ENCODE assay signal across 16 cellular contexts in genomic region chr6:21451546-21452013, GRCh38.
"Had no signal": no experiment of that assay in that cellular context is flagged by ENCODE, and none has a peak within 500 bp of the region (broad histone marks: within the 10 kb centered on the region; RNA-seq: fewer than 3 reads in every experiment).

No MANE protein-coding gene starts in this region.

- DNase-seq: activated CD4-positive, alpha-beta T cell treated with anti-CD3 and anti-CD28 coated beads, Interleukin-2, amount 10 ng/mL, durations not matched to agents 24 days and 14 days; activated CD4-positive, CD25-positive, alpha-beta regulatory T cell; activated naive CD8-positive, alpha-beta T cell treated with anti-CD3 and anti-CD28 coated beads, Interleukin-2, amount 50 U/mL, for 24 hours; aorta; cortex of kidney; effector CD4-positive, alpha-beta T cell; hippocampal formation; kidney glomerular epithelial cell; mesendoderm; nucleus accumbens; stimulated activated CD4-positive, alpha-beta T cell treated with anti-CD3 and anti-CD28 coated beads, Interleukin-15, amount 100 ng/mL, for 24 hours; stimulated activated CD4-positive, alpha-beta T cell treated with anti-CD3 and anti-CD28 coated beads, Interleukin-4, amount 100 ng/mL, for 1 hour; stimulated activated naive B cell treated with anti-CD40 and anti-IgM and Interleukin-4, amounts not matched to agents 10 μg/mL and 1 μg/mL and 100 μg/mL, for 72 hours; tibial artery had no signal

- H3K4me3 Mint-ChIP-seq: activated CD4-positive, alpha-beta T cell treated with anti-CD3 and anti-CD28 coated beads, Interleukin-2, amount 10 ng/mL, durations not matched to agents 24 days and 14 days; activated naive CD8-positive, alpha-beta T cell treated with anti-CD3 and anti-CD28 coated beads, Interleukin-2, amount 50 U/mL, for 24 hours; activated T-helper 1 cell treated with anti-CD3 and anti-CD28 coated beads, Interleukin-12 subunit alpha, Interleukin-12 subunit beta, Interleukin-2, Interleukin-4 antibody, amounts not matched to agents 30 ng/mL and 10 ng/mL and 1 ng/mL, durations not matched to agents 14 hours and 24 hours and 36 hours; natural killer cell treated with Interleukin-12 subunit alpha and Interleukin-12 subunit beta and Interleukin-15 and Interleukin-18, amount 100 ng/mL, for 72 hours; stimulated activated naive B cell treated with anti-CD40 and anti-IgM and Interleukin-4, amounts not matched to agents 10 μg/mL and 1 μg/mL and 100 μg/mL, for 72 hours had no signal

- H3K4me1 Mint-ChIP-seq: activated CD4-positive, alpha-beta T cell treated with anti-CD3 and anti-CD28 coated beads, Interleukin-2, amount 10 ng/mL, durations not matched to agents 24 days and 14 days; activated naive CD8-positive, alpha-beta T cell treated with anti-CD3 and anti-CD28 coated beads, Interleukin-2, amount 50 U/mL, for 24 hours; stimulated activated naive B cell treated with anti-CD40 and anti-IgM and Interleukin-4, amounts not matched to agents 10 μg/mL and 1 μg/mL and 100 μg/mL, for 72 hours had no signal

- H3K27ac Mint-ChIP-seq: activated CD4-positive, alpha-beta T cell treated with anti-CD3 and anti-CD28 coated beads, Interleukin-2, amount 10 ng/mL, durations not matched to agents 24 days and 14 days; activated naive CD8-positive, alpha-beta T cell treated with anti-CD3 and anti-CD28 coated beads, Interleukin-2, amount 50 U/mL, for 24 hours; activated T-helper 1 cell treated with anti-CD3 and anti-CD28 coated beads, Interleukin-12 subunit alpha, Interleukin-12 subunit beta, Interleukin-2, Interleukin-4 antibody, amounts not matched to agents 30 ng/mL and 10 ng/mL and 1 ng/mL, durations not matched to agents 14 hours and 24 hours and 36 hours; natural killer cell treated with Interleukin-12 subunit alpha and Interleukin-12 subunit beta and Interleukin-15 and Interleukin-18, amount 100 ng/mL, for 72 hours; stimulated activated naive B cell treated with anti-CD40 and anti-IgM and Interleukin-4, amounts not matched to agents 10 μg/mL and 1 μg/mL and 100 μg/mL, for 72 hours had no signal

- ATAC-seq: activated naive CD8-positive, alpha-beta T cell treated with anti-CD3 and anti-CD28 coated beads, Interleukin-2, amount 50 U/mL, for 24 hours; natural killer cell treated with Interleukin-12 subunit alpha and Interleukin-12 subunit beta and Interleukin-15 and Interleukin-18, amount 100 ng/mL, for 72 hours; stimulated activated naive B cell treated with anti-CD40 and anti-IgM and Interleukin-4, amounts not matched to agents 10 μg/mL and 1 μg/mL and 100 μg/mL, for 72 hours had no signal

- H3K9me3 Mint-ChIP-seq: activated CD4-positive, alpha-beta T cell treated with anti-CD3 and anti-CD28 coated beads, Interleukin-2, amount 10 ng/mL, durations not matched to agents 24 days and 14 days; activated naive CD8-positive, alpha-beta T cell treated with anti-CD3 and anti-CD28 coated beads, Interleukin-2, amount 50 U/mL, for 24 hours; activated T-helper 1 cell treated with anti-CD3 and anti-CD28 coated beads, Interleukin-12 subunit alpha, Interleukin-12 subunit beta, Interleukin-2, Interleukin-4 antibody, amounts not matched to agents 30 ng/mL and 10 ng/mL and 1 ng/mL, durations not matched to agents 14 hours and 24 hours and 36 hours; natural killer cell treated with Interleukin-12 subunit alpha and Interleukin-12 subunit beta and Interleukin-15 and Interleukin-18, amount 100 ng/mL, for 72 hours had no signal

- H3K36me3 Mint-ChIP-seq: natural killer cell treated with Interleukin-12 subunit alpha and Interleukin-12 subunit beta and Interleukin-15 and Interleukin-18, amount 100 ng/mL, for 72 hours; stimulated activated naive B cell treated with anti-CD40 and anti-IgM and Interleukin-4, amounts not matched to agents 10 μg/mL and 1 μg/mL and 100 μg/mL, for 72 hours had no signal
